Comparison of ENCODE assay signal across 8 cellular contexts in the genomic region with DNA sequence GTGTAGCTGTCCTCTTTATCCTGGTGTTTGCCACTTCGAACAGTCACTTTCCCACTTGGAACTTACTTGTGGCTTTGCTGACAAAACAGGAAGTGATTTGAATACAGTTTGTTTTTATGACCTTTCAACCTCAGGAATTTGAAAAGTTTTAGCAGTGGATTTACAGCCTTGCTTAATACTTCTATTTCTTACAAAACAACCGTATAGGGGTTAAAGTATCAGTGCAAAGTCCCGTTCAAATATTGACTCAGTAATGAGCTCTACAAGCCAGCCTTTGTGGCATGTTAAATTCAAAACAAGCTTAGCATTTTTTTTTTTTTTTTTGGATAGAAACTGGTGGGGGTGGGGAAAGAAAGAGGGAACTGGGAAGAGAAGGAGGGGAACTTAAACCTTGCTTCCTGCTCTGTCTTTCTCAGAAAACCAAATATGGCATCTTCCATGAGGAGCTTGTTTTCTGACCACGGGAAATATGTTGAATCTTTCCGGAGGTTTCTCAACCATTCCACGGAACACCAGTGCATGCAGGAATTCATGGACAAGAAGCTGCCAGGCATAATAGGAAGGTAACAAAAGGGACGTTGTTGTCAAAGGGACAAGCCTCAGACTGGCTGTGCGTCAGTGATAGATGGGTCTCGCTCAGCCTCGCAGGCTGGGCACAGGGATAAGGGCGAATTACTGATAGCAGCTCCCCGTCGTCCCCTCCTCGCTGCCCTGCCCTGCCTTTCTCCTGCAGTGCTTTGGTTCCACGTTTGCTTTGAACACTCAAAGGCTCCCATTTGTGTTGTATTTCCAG. TPM values are rescaled to one million over a fixed set of nuclear protein-coding genes. Genes with fewer than 3 reads are reported as not detected.
DNase-seq lines count a peak whose midpoint lies in the region; ATAC-seq, FAIRE-seq and TF ChIP-seq lines count a peak whose summit lies in the region.

A gene (plus strand): TSS at position 408 of the 793 bp plus-strand sequence. CDS start 19 bp downstream, at position 427.

- no peaks in the 10 kb centered on the region for H3K27me3 Mint-ChIP-seq in Caco-2 (ENCODE audit: insufficient read depth, unreplicated experiment)

- H3K27ac ChIP-seq in layer of hippocampus (ENCODE audit: low read depth, low read length) (peak within 1 kb of the TSS; percentile 75), RWPE1 (no peak within 1 kb of the TSS)

- intact Hi-C loops in Caco-2 (cut with micrococcal nuclease; ENCODE audit: unreplicated experiment) = loop anchor here (1.0 to 5.0 kb wide), 8 partner anchors 11 to 763 kb away; a partner anchor contains a TSS

- ATAC-seq in HG02970 (IDR thresholded peaks at IDR 0.05; ENCODE audit: low FRiP score, unreplicated experiment) = no peak

- POLR2A ChIA-PET in Caco-2 (lab: Charles Lee) (interaction anchor here (0.5 to 1.8 kb wide), 24 partner anchors 9 to 794 kb away, joined by 3 to 18 read pairs (median 4); no protein-coding TSS in a partner anchor), RWPE1 (lab: Yijun Ruan, JAX; ENCODE audit: low non-redundant PET) (interaction anchor here (0.7 kb wide), 1 partner anchor 1920 kb away, joined by 5 read pairs; no protein-coding TSS in a partner anchor)

- peak; percentile 33 for FAIRE-seq in colon (lab: Jason Lieb, UNC)

- H3K4me1 ChIP-seq in Caco-2 = peaks cover 40% of the 10 kb centered on the region

- H3K4me3 Mint-ChIP-seq in Caco-2 (ENCODE audit: unreplicated experiment) = peak within 1 kb of the TSS; percentile 93

- peak; percentile 80 to 84 for DNase-seq in Caco-2
- peak; percentile 82 for DNase-seq in NCI-H460 (ENCODE audit: extremely low read depth, low read depth)
- no peak for DNase-seq in RWPE1 (ENCODE audit: low spot score)
- DNase-seq in T1000 (lab: John Stamatoyannopoulos, UW) = no peak

- no peaks in the 10 kb centered on the region for H3K9me3 ChIP-seq in Caco-2

- H3K4me1 Mint-ChIP-seq in Caco-2 (ENCODE audit: low read depth, unreplicated experiment) = peaks cover 24% of the 10 kb centered on the region

- H3K4me3 ChIP-seq in Caco-2 (ENCODE audit: low read depth, low read length) = peak within 1 kb of the TSS; percentile 50

- BruUV-seq in Caco-2 (replicated peaks; lab: Mats Ljungman, UMichigan) = TSS peak; percentile 68

- TF ChIP-seq CTCF in Caco-2 (IDR thresholded peaks at IDR 0.05; ENCODE audit: insufficient read depth in 1 of 2, low read depth in 1 of 2, low read length in 1 of 2, severe bottlenecking in 1 of 2, unreplicated experiment in 1 of 2) = no peak
- TF ChIP-seq CTCF in subcutaneous adipose tissue (IDR thresholded peaks at IDR 0.05; ENCODE audit: low read depth) = no peak
- TF ChIP-seq CTCF in RWPE1 (conservative IDR thresholded peaks at IDR 0.05; ENCODE audit: low read depth) = no peak

- CTCF ChIA-PET in Caco-2 (lab: Charles Lee) (interaction anchor here (0.6 to 1.8 kb wide), 10 partner anchors 11 to 949 kb away, joined by 3 to 19 read pairs (median 5); no protein-coding TSS in a partner anchor), RWPE1 (lab: Yijun Ruan, JAX) (interaction anchor here (0.7 kb wide), 1 partner anchor 165 kb away, joined by 3 read pairs; no protein-coding TSS in a partner anchor)

- H3K36me3 Mint-ChIP-seq in Caco-2 (ENCODE audit: insufficient read depth, unreplicated experiment) = peaks cover 17% of the 10 kb centered on the region

- peak within 1 kb of the TSS; percentile 98 for H3K27ac Mint-ChIP-seq in Caco-2 (ENCODE audit: unreplicated experiment)

- H3K36me3 ChIP-seq in Caco-2 (ENCODE audit: control insufficient read depth, insufficient read depth, low read length) = no peaks in the 10 kb centered on the region; the same call in none of the 2 replicates

- H3K27me3 ChIP-seq in Caco-2 (replicated peaks; ENCODE audit: control insufficient read depth, insufficient read depth, low read length) (no peaks in the 10 kb centered on the region), layer of hippocampus (ENCODE audit: control insufficient read depth, insufficient read depth, low read length) (no peaks in the 10 kb centered on the region)

- H3K9me3 Mint-ChIP-seq in Caco-2 (ENCODE audit: unreplicated experiment) = peaks cover 23% of the 10 kb centered on the region

RNA-seq across cellular contexts. Expression of the gene that starts here (rescaled TPM):
- total RNA-seq in Caco-2 (2022) (42.8 and 44.6 TPM in 2 replicates), subcutaneous adipose tissue (100 to 1,000 TPM; 135 to 329 (median 220) TPM)
- 9.8 and 17.0 TPM in 2 replicates for total RNA-seq in NCI-H460 (2014; rRNA removed; shearing (Covaris generic))
- polyA plus RNA-seq in NCI-H460 (2014; cell fraction: nucleus; rRNA removed) = 1.6 and 5.3 TPM in 2 replicates

Comparison
In these comparisons a context has a peak if more than half of its experiments do, and no peak if none do; other contexts are left out.
1. DNase-seq: peak in Caco-2 (2 of 2) and NCI-H460 (single experiment); none in RWPE1 (single experiment) and T1000 (single experiment).